1 cellular context compared by ENCODE assay signal in the genomic region with DNA sequence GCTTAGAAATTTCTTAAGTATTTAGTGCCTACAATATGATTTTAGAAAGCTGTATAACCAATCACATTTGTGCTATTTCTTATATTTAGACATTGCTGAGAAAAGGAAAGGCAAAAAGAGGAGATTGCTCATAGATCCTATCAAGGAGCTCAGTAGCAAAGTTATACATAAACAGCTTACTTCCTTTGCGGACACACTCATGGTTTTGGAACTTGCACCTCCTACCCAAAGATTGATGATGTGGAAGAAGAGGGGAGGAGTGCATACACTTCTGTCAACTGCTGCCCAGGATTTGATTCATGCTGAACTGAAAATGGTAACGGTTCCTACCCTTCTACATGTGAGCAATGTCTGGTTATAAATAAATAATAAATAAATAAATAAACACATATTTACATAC.
TF ChIP-seq lines count a peak whose summit lies in the region.

No MANE protein-coding gene starts in this region.

TF ChIP-seq in SK-N-SH, 30 proteins besides CTCF, POLR2A, EP300 and RAD21 (continued from another document):
- TF ChIP-seq MAX (IDR thresholded peaks at IDR 0.05; ENCODE audit: low read depth), result peak; percentile 32; the same call in 1 of the 2 replicates
